ENCODE assay signal across 8 cellular contexts in the genomic region with DNA sequence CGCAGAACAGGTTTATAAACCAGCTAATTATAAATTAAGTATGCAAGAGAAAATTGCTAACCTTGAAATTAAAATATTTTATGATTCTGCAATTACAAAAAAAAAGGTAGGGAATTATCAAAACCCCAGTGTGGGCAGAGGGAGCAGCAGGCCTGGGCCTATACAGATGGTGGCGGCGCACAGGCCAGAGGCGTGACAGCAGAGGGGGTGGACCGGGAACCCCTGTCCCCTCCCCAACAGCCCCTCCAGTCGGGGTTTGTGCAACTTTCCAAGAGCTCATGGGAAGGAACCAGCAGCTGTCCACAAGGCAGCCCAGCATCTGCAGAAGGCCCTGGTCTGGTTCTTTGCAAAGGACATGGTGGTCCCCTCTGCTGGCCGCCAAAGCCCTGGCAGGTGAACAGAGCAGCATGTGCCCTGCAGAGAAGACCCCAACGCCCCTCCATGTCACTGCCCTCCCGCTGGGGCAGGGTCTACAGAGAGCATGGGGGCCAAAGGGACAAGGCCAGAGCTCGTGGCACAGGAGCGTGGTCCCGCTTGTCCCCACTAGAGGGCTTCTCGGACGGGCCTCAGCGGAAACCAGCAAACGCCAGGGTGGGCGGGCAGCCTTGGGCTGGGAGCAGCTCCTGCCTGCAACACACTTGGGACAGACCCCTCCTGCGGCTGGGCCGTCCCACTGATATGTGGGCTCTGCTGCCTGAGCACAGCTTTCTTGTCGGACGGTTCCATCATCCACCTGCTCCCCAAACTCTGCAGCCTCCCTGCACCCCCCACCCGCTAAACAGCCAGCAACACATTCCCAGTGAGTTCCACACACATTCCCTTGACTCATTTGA.
DNase-seq lines count a peak whose midpoint lies in the region; ATAC-seq and TF ChIP-seq lines count a peak whose summit lies in the region.

No MANE protein-coding gene starts in this region.

- no peak overlapping the region for H3K4me2 ChIP-seq in PC-9

- peak; percentile 6 to 60 (median 34) for DNase-seq in CD8-positive, alpha-beta T cell
- DNase-seq in PC-9 = no peak
- peak; percentile 54 for DNase-seq in adipocyte (ENCODE audit: low read depth)
- DNase-seq in left colon = peak in 1 of 2 donors; percentile 35
- DNase-seq in stimulated activated CD8-positive, alpha-beta memory T cell treated with anti-CD3 and anti-CD28 coated beads, Interleukin-4, amount 100 ng/mL, for 24 hours (ENCODE audit: low read depth) = peak; percentile 30
- DNase-seq in lower leg skin (ENCODE audit: low spot score in 2 of 2) = no peak
- DNase-seq in SIG-M5 treated with dmso at 0.1 percent for 504 hours (lab: John Stamatoyannopoulos, UW; ENCODE audit: unreplicated experiment) = no peak

- no peaks in the 10 kb centered on the region for H3K9me3 ChIP-seq in CD8-positive, alpha-beta T cell (ENCODE audit: low read length)
- H3K9me3 ChIP-seq in PC-9 (ENCODE audit: insufficient read depth, low read depth) = no peaks in the 10 kb centered on the region
- H3K9me3 ChIP-seq in adipocyte (ENCODE audit: control insufficient read depth, low read length) = no peaks in the 10 kb centered on the region

- no peaks in the 10 kb centered on the region for H3K36me3 Mint-ChIP-seq in CD8-positive, alpha-beta T cell

- peak; percentile 54 for ATAC-seq in CD8-positive, alpha-beta T cell
- ATAC-seq in GM21723 (IDR thresholded peaks at IDR 0.05; ENCODE audit: unreplicated experiment) = peak; percentile 72
- ATAC-seq in left colon = peak; percentile 43

- WGBS in lower leg skin, 2 donors = 54 to 64% methylated on average over 15 to 22 of the region's 22 CpGs

- no peak overlapping the region for H3K4me3 ChIP-seq in CD8-positive, alpha-beta T cell (ENCODE audit: low read depth, low read length)
- no peak overlapping the region for H3K4me3 ChIP-seq in PC-9
- H3K4me3 ChIP-seq in adipocyte (ENCODE audit: low read length) = no peak overlapping the region
- H3K4me3 ChIP-seq in lower leg skin (ENCODE audit: low read depth, poor library complexity, severe bottlenecking) = no peak overlapping the region

- POLR2A ChIA-PET in CD8-positive, alpha-beta T cell (lab: Charles Lee) = no interaction called here
- POLR2A ChIA-PET in PC-9 (lab: Charles Lee; ENCODE audit: unreplicated experiment) = no interaction called here

- no peak overlapping the region for H3K4me3 Mint-ChIP-seq in CD8-positive, alpha-beta T cell

- no peak overlapping the region for H3K27ac Mint-ChIP-seq in CD8-positive, alpha-beta T cell

- no peak overlapping the region for H2AFZ ChIP-seq in PC-9

- peak; percentile 54 for TF ChIP-seq CTCF in CD8-positive, alpha-beta T cell (IDR thresholded peaks at IDR 0.05)
- peak; percentile 49 for TF ChIP-seq CTCF in PC-9 (conservative IDR thresholded peaks at IDR 0.05)
- TF ChIP-seq CTCF in lower leg skin (IDR thresholded peaks at IDR 0.05) = no peak

- no peaks in the 10 kb centered on the region for H3K4me1 Mint-ChIP-seq in CD8-positive, alpha-beta T cell (ENCODE audit: low read depth)

- no peaks in the 10 kb centered on the region for H3F3A ChIP-seq in PC-9 (ENCODE audit: insufficient read depth, low read depth)

- H3K27ac ChIP-seq in CD8-positive, alpha-beta T cell (ENCODE audit: low read depth, low read length) = no peak overlapping the region
- no peak overlapping the region for H3K27ac ChIP-seq in PC-9

- no peaks in the 10 kb centered on the region for H3K36me3 ChIP-seq in CD8-positive, alpha-beta T cell (ENCODE audit: insufficient read depth, low read length)
- H3K36me3 ChIP-seq in PC-9 (ENCODE audit: low read depth) = no peaks in the 10 kb centered on the region
- no peaks in the 10 kb centered on the region for H3K36me3 ChIP-seq in adipocyte (ENCODE audit: control insufficient read depth, insufficient read depth, low read length, severe bottlenecking)

- no peaks in the 10 kb centered on the region for H4K20me1 ChIP-seq in PC-9 (ENCODE audit: insufficient read depth)

- H3K4me1 ChIP-seq in CD8-positive, alpha-beta T cell (ENCODE audit: insufficient read depth, low read length) = no peaks in the 10 kb centered on the region
- H3K4me1 ChIP-seq in PC-9 (replicated peaks; ENCODE audit: insufficient read depth) = no peaks in the 10 kb centered on the region
- H3K4me1 ChIP-seq in adipocyte (ENCODE audit: control insufficient read depth, insufficient read depth, low read length) = peaks cover 49% of the 10 kb centered on the region

- no peaks in the 10 kb centered on the region for H3K79me2 ChIP-seq in PC-9 (ENCODE audit: low read depth)

- H3K9me2 ChIP-seq in PC-9 (ENCODE audit: insufficient read depth) = no peaks in the 10 kb centered on the region

- intact Hi-C loops in CD8-positive, alpha-beta T cell (cut with DNase I, micrococcal nuclease) = loop anchor here in 1 of 2 experiments (2.0 to 5.0 kb wide), 3 partner anchors 218 to 290 kb away; no protein-coding TSS in a partner anchor
- intact Hi-C loops in PC-9 (cut with micrococcal nuclease; ENCODE audit: unreplicated experiment) (no loop called here), left colon (cut with DNase I, micrococcal nuclease) (no loop called here), lower leg skin (cut with DNase I; ENCODE audit: low total_unique reads) (no loop called here)

- no peak for TF ChIP-seq POLR2A in lower leg skin (IDR thresholded peaks at IDR 0.05)

- H3K9me3 Mint-ChIP-seq in CD8-positive, alpha-beta T cell = no peaks in the 10 kb centered on the region

- no peaks in the 10 kb centered on the region for H3K27me3 ChIP-seq in CD8-positive, alpha-beta T cell (ENCODE audit: insufficient read depth, low read length)
- peaks cover 45% of the 10 kb centered on the region for H3K27me3 ChIP-seq in PC-9 (ENCODE audit: insufficient read depth, low read depth)
- H3K27me3 ChIP-seq in adipocyte (replicated peaks; ENCODE audit: control insufficient read depth, insufficient read depth, low read length) = no peaks in the 10 kb centered on the region

- no TSS peak for BruUV-seq in PC-9 (replicated peaks; lab: Mats Ljungman, UMichigan)

- H3K27me3 Mint-ChIP-seq in CD8-positive, alpha-beta T cell (ENCODE audit: low read depth) = no peaks in the 10 kb centered on the region

- CTCF ChIA-PET in CD8-positive, alpha-beta T cell (lab: Charles Lee) = interaction anchor here (0.6 to 2.1 kb wide), 7 partner anchors 9 to 289 kb away, joined by 3 to 13 read pairs (median 4); no protein-coding TSS in a partner anchor
- CTCF ChIA-PET in PC-9 (lab: Charles Lee) = no interaction called here

- peak overlapping the region; percentile 35 for H3K9ac ChIP-seq in adipocyte (ENCODE audit: low read length)

Comparison
In these comparisons a context has a peak if more than half of its experiments do, and no peak if none do; other contexts are left out.
1. DNase-seq: peak in CD8-positive, alpha-beta T cell (7 of 7), adipocyte (single experiment) and stimulated activated CD8-positive, alpha-beta memory T cell treated with anti-CD3 and anti-CD28 coated beads, Interleukin-4, amount 100 ng/mL, for 24 hours (single experiment); none in PC-9 (0 of 2), lower leg skin (0 of 2) and SIG-M5 treated with dmso at 0.1 percent for 504 hours (single experiment).
2. CTCF ChIP-seq: peak in CD8-positive, alpha-beta T cell (single experiment) and PC-9 (single experiment); none in lower leg skin (0 of 3).
3. Peak in every context shown above with its lines, with median percentiles within 50 percentile points of each other: ATAC-seq.